16 cellular contexts compared by ENCODE assay signal in genomic region chr3:126304704-126305103, GRCh38. TPM values are rescaled to one million over a fixed set of nuclear protein-coding genes. Genes with fewer than 3 reads are reported as not detected.
"Had no signal": no experiment of that assay in that cellular context is flagged by ENCODE, and none has a peak within 500 bp of the region (broad histone marks: within the 10 kb centered on the region; RNA-seq: fewer than 3 reads in every experiment).

No MANE protein-coding gene starts in this region.

- H3K27ac ChIP-seq: esophagus squamous epithelium, heart right ventricle, skin epidermis, tibial artery, vagina, WERI-Rb-1 had no signal

- H3K4me1 Mint-ChIP-seq: activated CD4-positive, alpha-beta memory T cell treated with anti-CD3 and anti-CD28 coated beads, Interleukin-2, amount 10 ng/mL, durations not matched to agents 7 days and 5 days; activated CD4-positive, alpha-beta T cell treated with anti-CD3 and anti-CD28 coated beads for 36 hours; activated naive CD8-positive, alpha-beta T cell treated with anti-CD3 and anti-CD28 coated beads for 36 hours; stimulated activated memory B cell treated with anti-CD40 and anti-IgM and Interleukin-4, amounts not matched to agents 10 μg/mL and 1 μg/mL and 100 μg/mL, for 72 hours had no signal

- H3K4me3 ChIP-seq: esophagus squamous epithelium, heart right ventricle, skin epidermis, tibial artery, vagina had no signal

- H3K4me3 Mint-ChIP-seq: activated CD4-positive, alpha-beta memory T cell treated with anti-CD3 and anti-CD28 coated beads, Interleukin-2, amount 10 ng/mL, durations not matched to agents 7 days and 5 days; activated CD4-positive, alpha-beta T cell treated with anti-CD3 and anti-CD28 coated beads for 36 hours; activated naive CD8-positive, alpha-beta T cell treated with anti-CD3 and anti-CD28 coated beads for 36 hours; endodermal cell; stimulated activated memory B cell treated with anti-CD40 and anti-IgM and Interleukin-4, amounts not matched to agents 10 μg/mL and 1 μg/mL and 100 μg/mL, for 72 hours had no signal

- H3K36me3 ChIP-seq: esophagus squamous epithelium, heart right ventricle, tibial artery, vagina, WERI-Rb-1 had no signal

- DNase-seq: activated CD4-positive, alpha-beta memory T cell treated with anti-CD3 and anti-CD28 coated beads, Interleukin-2, amount 10 ng/mL, durations not matched to agents 7 days and 5 days; activated CD4-positive, alpha-beta T cell treated with anti-CD3 and anti-CD28 coated beads for 36 hours; activated gamma-delta T cell; activated naive CD8-positive, alpha-beta T cell treated with anti-CD3 and anti-CD28 coated beads for 36 hours; activated T-cell treated with anti-CD3 and anti-CD28 coated beads, Interleukin-2, amount 50 U/mL, for 48 hours; endodermal cell; esophagus squamous epithelium; heart right ventricle; islet precursor cell; T-helper 9 cell; tibial artery; WERI-Rb-1 had no signal

- FAIRE-seq: frontal cortex had no signal

- H3K9me3 ChIP-seq: vagina had no signal

- H3K4me1 ChIP-seq: esophagus squamous epithelium, vagina had no signal

- H3K27me3 ChIP-seq: esophagus squamous epithelium, heart right ventricle, tibial artery, vagina had no signal

- H3K27ac Mint-ChIP-seq: activated CD4-positive, alpha-beta memory T cell treated with anti-CD3 and anti-CD28 coated beads, Interleukin-2, amount 10 ng/mL, durations not matched to agents 7 days and 5 days; activated CD4-positive, alpha-beta T cell treated with anti-CD3 and anti-CD28 coated beads for 36 hours; activated naive CD8-positive, alpha-beta T cell treated with anti-CD3 and anti-CD28 coated beads for 36 hours; endodermal cell; stimulated activated memory B cell treated with anti-CD40 and anti-IgM and Interleukin-4, amounts not matched to agents 10 μg/mL and 1 μg/mL and 100 μg/mL, for 72 hours had no signal

- H3K36me3 Mint-ChIP-seq: activated naive CD8-positive, alpha-beta T cell treated with anti-CD3 and anti-CD28 coated beads for 36 hours had no signal

- ATAC-seq: activated CD4-positive, alpha-beta T cell treated with anti-CD3 and anti-CD28 coated beads for 36 hours; heart right ventricle; stimulated activated memory B cell treated with anti-CD40 and anti-IgM and Interleukin-4, amounts not matched to agents 10 μg/mL and 1 μg/mL and 100 μg/mL, for 72 hours had no signal

RNA-seq across cellular contexts. Expression of gene KLF15, which starts 52.5 kb away (rescaled TPM):
- total RNA-seq: activated CD4-positive, alpha-beta memory T cell treated with anti-CD3 and anti-CD28 coated beads, Interleukin-2, amount 10 ng/mL, durations not matched to agents 7 days and 5 days had no signal
